ENCODE assay signal across 1 cellular context in genomic region chr5:38553001-38553521, GRCh38.
TF ChIP-seq lines count a peak whose summit lies in the region.

No MANE protein-coding gene starts in this region.

TF ChIP-seq in H1, 55 proteins besides CTCF, POLR2A, EP300 and RAD21 (continued from another document):
- TF ChIP-seq TEAD4 (IDR thresholded peaks at IDR 0.05; ENCODE audit: low read depth, low read length) (no peak), SIRT6 (IDR thresholded peaks at IDR 0.05; ENCODE audit: low read length) (no peak), TAF7 (optimal IDR thresholded peaks at IDR 0.05; ENCODE audit: borderline replicate concordance, low read depth, low read length) (no peak), SIN3A (conservative IDR thresholded peaks at IDR 0.05 in 1 of 2, IDR thresholded peaks at IDR 0.05 in 1 of 2; ENCODE audit: low read depth in 1 of 2, low read length in 2 of 2) (no peak), HDAC2 (IDR thresholded peaks at IDR 0.05; ENCODE audit: borderline replicate concordance in 1 of 2, low read depth in 2 of 2, low read length in 2 of 2) (no peak), TBP (IDR thresholded peaks at IDR 0.05; ENCODE audit: low read depth, low read length) (no peak)
